Comparison of ENCODE assay signal across 12 cellular contexts in the genomic region with DNA sequence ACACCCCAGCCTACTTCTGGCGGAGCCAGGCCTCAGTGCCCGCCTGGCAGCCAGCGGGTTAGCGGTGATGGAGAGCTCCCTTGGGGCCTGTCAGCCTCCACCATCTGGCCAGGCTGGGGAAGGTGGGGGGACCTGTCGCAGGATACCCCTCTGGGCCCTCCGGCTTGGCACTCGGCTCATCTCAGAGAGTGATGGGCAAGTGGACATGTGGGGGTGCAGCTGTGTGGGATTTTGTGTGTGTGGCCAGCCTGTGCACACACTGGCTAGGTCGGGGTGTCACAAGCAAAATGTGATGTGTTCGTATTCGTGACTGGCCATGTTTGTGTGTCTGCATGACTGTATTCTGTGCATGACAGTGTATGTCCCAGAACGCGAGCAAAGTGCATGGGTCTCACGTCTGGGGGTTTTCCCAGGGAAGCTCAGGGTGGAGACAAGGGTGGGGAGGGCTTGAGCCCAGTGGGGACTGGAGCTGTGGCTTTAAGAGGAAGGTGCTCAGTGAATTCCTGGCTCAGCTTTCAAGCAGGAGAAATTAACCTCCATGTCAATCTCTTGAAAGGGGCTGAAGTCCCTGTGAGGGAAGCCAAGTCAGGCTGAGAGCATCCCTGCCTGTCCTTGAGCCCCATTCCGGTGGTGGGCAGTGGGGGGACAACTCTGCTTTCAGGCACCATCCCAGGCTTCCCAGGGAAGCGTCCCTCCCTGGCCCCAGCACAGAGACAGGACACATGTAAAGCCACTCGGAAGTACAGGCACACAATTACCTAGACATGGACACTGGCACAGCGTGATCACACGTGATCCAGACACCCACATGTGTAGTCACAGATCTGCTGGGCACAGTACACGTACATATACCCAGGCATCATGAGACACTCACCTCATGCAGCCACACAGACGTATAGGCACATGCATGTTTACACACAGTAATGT. TPM values are rescaled to one million over a fixed set of nuclear protein-coding genes. Genes with fewer than 3 reads are reported as not detected.
DNase-seq lines count a peak whose midpoint lies in the region; ATAC-seq and TF ChIP-seq lines count a peak whose summit lies in the region.
"Had no signal": no experiment of that assay in that cellular context is flagged by ENCODE, and none has a peak within 500 bp of the region (broad histone marks: within the 10 kb centered on the region; RNA-seq: fewer than 3 reads in every experiment).

No MANE protein-coding gene starts in this region.

- peak; percentile 53 for DNase-seq in DMS 273 treated with DMSO at 0.1 percent for 48 hours (lab: John Stamatoyannopoulos, UW)
- peak; percentile 42 for DNase-seq in NB4 (ENCODE audit: low read depth)
- DNase-seq in WTC11 (ENCODE audit: low spot score), result peak; percentile 7
- DNase-seq in neural crest cell (ENCODE audit: low read depth, low spot score), result no peak
- DNase-seq in mesenchymal stem cell, result no peak
- no peak for DNase-seq in stimulated activated naive CD4-positive, alpha-beta T cell (lab: John Stamatoyannopoulos, UW)
- no peak for DNase-seq in activated CD8-positive, alpha-beta T cell treated with anti-CD3 and anti-CD28 coated beads for 36 hours
- DNase-seq: activated CD4-positive, CD25-positive, alpha-beta regulatory T cell treated with anti-CD3 and anti-CD28 coated beads, Interleukin-2, amount 50 U/mL, for 72 hours; stimulated activated CD4-positive, alpha-beta T cell treated with anti-CD3 and anti-CD28 coated beads, Interleukin-2, amount 100 ng/mL, for 48 hours; stimulated activated naive CD8-positive, alpha-beta T cell treated with anti-CD3 and anti-CD28 coated beads, Interleukin-15, amount 100 ng/mL, for 72 hours had no signal

- no peak overlapping the region for H3K4me3 Mint-ChIP-seq in WTC11
- peak overlapping the region; percentile 49 for H3K4me3 Mint-ChIP-seq in neural crest cell
- no peak overlapping the region for H3K4me3 Mint-ChIP-seq in activated CD8-positive, alpha-beta T cell treated with anti-CD3 and anti-CD28 coated beads for 36 hours
- H3K4me3 Mint-ChIP-seq: stimulated activated naive CD8-positive, alpha-beta T cell treated with anti-CD3 and anti-CD28 coated beads, Interleukin-15, amount 100 ng/mL, for 72 hours had no signal

- TF ChIP-seq CTCF in NB4 (IDR thresholded peaks at IDR 0.05; ENCODE audit: low read depth, low read length), result no peak
- no peak for TF ChIP-seq CTCF in WTC11 (IDR thresholded peaks at IDR 0.05)
- no peak for TF ChIP-seq CTCF in neural crest cell (conservative IDR thresholded peaks at IDR 0.05)
- no peak for TF ChIP-seq CTCF in activated CD8-positive, alpha-beta T cell treated with anti-CD3 and anti-CD28 coated beads for 36 hours (IDR thresholded peaks at IDR 0.05)

- H3K18ac ChIP-seq in mesenchymal stem cell (ENCODE audit: low read depth in 1 of 2, low read length in 2 of 2), result no peak overlapping the region

- POLR2A ChIA-PET in WTC11 (lab: Charles Lee), result no interaction called here
- POLR2A ChIA-PET in activated CD8-positive, alpha-beta T cell treated with anti-CD3 and anti-CD28 coated beads for 36 hours (lab: Charles Lee), result no interaction called here

- H2BK120ac ChIP-seq in mesenchymal stem cell (ENCODE audit: low read depth, low read length), result no peak overlapping the region

- no peak overlapping the region for H3K27ac Mint-ChIP-seq in WTC11
- peak overlapping the region; percentile 43 for H3K27ac Mint-ChIP-seq in neural crest cell (ENCODE audit: unreplicated experiment)
- H3K27ac Mint-ChIP-seq in activated CD8-positive, alpha-beta T cell treated with anti-CD3 and anti-CD28 coated beads for 36 hours, result no peak overlapping the region

- no peak overlapping the region for H4K8ac ChIP-seq in mesenchymal stem cell (ENCODE audit: low read length)

- no peak overlapping the region for H2BK15ac ChIP-seq in mesenchymal stem cell (ENCODE audit: low read depth, poor library complexity, severe bottlenecking)

- CTCF ChIA-PET in WTC11 (lab: Charles Lee), result interaction anchor here (2.2 kb wide), 1 partner anchor 40 kb away, joined by 5 read pairs; no protein-coding TSS in a partner anchor
- CTCF ChIA-PET in activated CD8-positive, alpha-beta T cell treated with anti-CD3 and anti-CD28 coated beads for 36 hours (lab: Charles Lee), result no interaction called here

- WGBS in mesenchymal stem cell, result 87% methylated on average over 20 of the region's 20 CpGs

- peaks cover 0 to 5% of the 10 kb centered on the region in 2 experiments for H3K27me3 ChIP-seq in mesenchymal stem cell (ENCODE audit: control insufficient read depth in 1 of 2, insufficient read depth in 1 of 2, low read length in 2 of 2)
- H3K27me3 ChIP-seq: breast epithelium had no signal

- H3K14ac ChIP-seq in mesenchymal stem cell (ENCODE audit: low read length in 2 of 2), result peak overlapping the region in 1 of 2 experiments; percentile 19

- intact Hi-C loops in activated CD8-positive, alpha-beta T cell treated with anti-CD3 and anti-CD28 coated beads for 36 hours (cut with micrococcal nuclease), result loop anchor here (5.0 to 10.0 kb wide), 2 partner anchors 60 to 223 kb away; no protein-coding TSS in a partner anchor

- H3K27ac ChIP-seq in mesenchymal stem cell (ENCODE audit: low read length, poor library complexity, severe bottlenecking), result no peak overlapping the region
- H3K27ac ChIP-seq: breast epithelium, epithelial cell of prostate had no signal

- H3K23ac ChIP-seq in mesenchymal stem cell (ENCODE audit: low read length in 2 of 2), result no peak overlapping the region

- H3K36me3 Mint-ChIP-seq in WTC11, result no peaks in the 10 kb centered on the region
- H3K36me3 Mint-ChIP-seq in neural crest cell (ENCODE audit: low read depth), result no peaks in the 10 kb centered on the region
- no peaks in the 10 kb centered on the region for H3K36me3 Mint-ChIP-seq in activated CD8-positive, alpha-beta T cell treated with anti-CD3 and anti-CD28 coated beads for 36 hours (ENCODE audit: low read depth)

- no peaks in the 10 kb centered on the region for H3K9me3 ChIP-seq in mesenchymal stem cell (ENCODE audit: control insufficient read depth, low read length)
- H3K9me3 ChIP-seq: breast epithelium had no signal

- no peak overlapping the region for H2BK12ac ChIP-seq in mesenchymal stem cell (ENCODE audit: low read length in 2 of 2)

- H3K4me1 Mint-ChIP-seq in WTC11 (peaks cover 37% of the 10 kb centered on the region), neural crest cell (peaks cover 63% of the 10 kb centered on the region)
- H3K4me1 Mint-ChIP-seq in activated CD8-positive, alpha-beta T cell treated with anti-CD3 and anti-CD28 coated beads for 36 hours (ENCODE audit: low read depth), result peaks cover 5% of the 10 kb centered on the region

- no peak for ATAC-seq in WTC11
- ATAC-seq in activated CD8-positive, alpha-beta T cell treated with anti-CD3 and anti-CD28 coated beads for 36 hours, result no peak
- ATAC-seq: stimulated activated naive CD8-positive, alpha-beta T cell treated with anti-CD3 and anti-CD28 coated beads, Interleukin-15, amount 100 ng/mL, for 72 hours had no signal

- H3K27me3 Mint-ChIP-seq in WTC11 (ENCODE audit: low read depth) (no peaks in the 10 kb centered on the region), neural crest cell (ENCODE audit: low read depth) (no peaks in the 10 kb centered on the region)
- no peaks in the 10 kb centered on the region for H3K27me3 Mint-ChIP-seq in activated CD8-positive, alpha-beta T cell treated with anti-CD3 and anti-CD28 coated beads for 36 hours
- H3K27me3 Mint-ChIP-seq: stimulated activated naive CD8-positive, alpha-beta T cell treated with anti-CD3 and anti-CD28 coated beads, Interleukin-15, amount 100 ng/mL, for 72 hours had no signal

- no peak overlapping the region for H4K91ac ChIP-seq in mesenchymal stem cell (ENCODE audit: low read length)

- peaks cover 9% of the 10 kb centered on the region for H3K4me1 ChIP-seq in mesenchymal stem cell (ENCODE audit: control insufficient read depth, insufficient read depth, low read depth, low read length)

- H3K4me3 ChIP-seq in NB4 (ENCODE audit: low read depth, low read length) (no peak overlapping the region), mesenchymal stem cell (ENCODE audit: insufficient read depth in 1 of 2, low read depth in 1 of 2, low read length in 2 of 2) (no peak overlapping the region)
- H3K4me3 ChIP-seq: breast epithelium had no signal

- H3K4ac ChIP-seq in mesenchymal stem cell (ENCODE audit: low read depth in 1 of 2, low read length in 2 of 2), result no peak overlapping the region

- H3K79me1 ChIP-seq in mesenchymal stem cell (replicated peaks; ENCODE audit: low read length, poor library complexity, severe bottlenecking), result no peaks in the 10 kb centered on the region

- H3K9ac ChIP-seq in mesenchymal stem cell (ENCODE audit: low read length), result no peak overlapping the region

- H3K9me3 Mint-ChIP-seq in WTC11 (no peaks in the 10 kb centered on the region), neural crest cell (no peaks in the 10 kb centered on the region)
- no peaks in the 10 kb centered on the region for H3K9me3 Mint-ChIP-seq in activated CD8-positive, alpha-beta T cell treated with anti-CD3 and anti-CD28 coated beads for 36 hours
- H3K9me3 Mint-ChIP-seq: stimulated activated naive CD8-positive, alpha-beta T cell treated with anti-CD3 and anti-CD28 coated beads, Interleukin-15, amount 100 ng/mL, for 72 hours had no signal

- H3K36me3 ChIP-seq in mesenchymal stem cell (ENCODE audit: control insufficient read depth in 1 of 2, insufficient read depth in 2 of 2, low read depth in 1 of 2, low read length in 2 of 2), result no peaks in the 10 kb centered on the region
- H3K36me3 ChIP-seq: breast epithelium had no signal

- TF ChIP-seq POLR2A in NB4 (IDR thresholded peaks at IDR 0.05; ENCODE audit: extremely low read depth, insufficient read length), result no peak

- no peak overlapping the region for H2AFZ ChIP-seq in mesenchymal stem cell (ENCODE audit: low read depth, low read length)

- H3K4me2 ChIP-seq in mesenchymal stem cell (ENCODE audit: low read length, poor library complexity, severe bottlenecking), result no peak overlapping the region

- H2AK5ac ChIP-seq in mesenchymal stem cell (ENCODE audit: low read length, severe bottlenecking), result no peak overlapping the region

- no peak overlapping the region for H2BK5ac ChIP-seq in mesenchymal stem cell (ENCODE audit: low read depth, low read length, poor library complexity, severe bottlenecking)

RNA-seq across cellular contexts. Expression of a gene that starts 21.1 kb away (rescaled TPM):
- total RNA-seq in WTC11 (2021) (29.6 to 39.3 TPM (median 30.1 TPM) in 3 replicates), neural crest cell (17.8 and 18.8 TPM in 2 replicates)
- 6.1 TPM for polyA plus RNA-seq in mesenchymal stem cell (2013, experiment 1 of 2)
- polyA plus RNA-seq in mesenchymal stem cell (2013, experiment 2 of 2), result 5.3 TPM
- total RNA-seq in activated CD8-positive, alpha-beta T cell treated with anti-CD3 and anti-CD28 coated beads for 36 hours, result under 1 TPM; 0.54 to 0.56 TPM

RNA-seq across cellular contexts. Expression of a gene that starts 30.5 kb away (rescaled TPM):
- total RNA-seq in WTC11 (2021), result 3.0 to 4.9 TPM (median 3.7 TPM) in 3 replicates
- 0.56 and 0.61 TPM in 2 replicates for total RNA-seq in neural crest cell
- 20.4 TPM for polyA plus RNA-seq in mesenchymal stem cell (2013, experiment 1 of 2)
- 20.7 TPM for polyA plus RNA-seq in mesenchymal stem cell (2013, experiment 2 of 2)
- total RNA-seq in activated CD8-positive, alpha-beta T cell treated with anti-CD3 and anti-CD28 coated beads for 36 hours, result not detected

Comparison
In these comparisons a context has a peak if more than half of its experiments do, and no peak if none do; other contexts are left out.
1. DNase-seq: peak in DMS 273 treated with DMSO at 0.1 percent for 48 hours (single experiment), NB4 (single experiment) and WTC11 (single experiment); none in neural crest cell (single experiment), mesenchymal stem cell (single experiment), stimulated activated naive CD4-positive, alpha-beta T cell (0 of 6) and activated CD8-positive, alpha-beta T cell treated with anti-CD3 and anti-CD28 coated beads for 36 hours (single experiment).
2. RNA of a gene that starts 21.1 kb away (total RNA-seq): 29.6 to 39.3 TPM in WTC11 and 17.8 to 18.8 TPM in neural crest cell; 0.54 to 0.56 TPM in activated CD8-positive, alpha-beta T cell treated with anti-CD3 and anti-CD28 coated beads for 36 hours; every median in the first group is over 10 times any median in the second.